ENCODE assay signal across 8 cellular contexts in the genomic region with DNA sequence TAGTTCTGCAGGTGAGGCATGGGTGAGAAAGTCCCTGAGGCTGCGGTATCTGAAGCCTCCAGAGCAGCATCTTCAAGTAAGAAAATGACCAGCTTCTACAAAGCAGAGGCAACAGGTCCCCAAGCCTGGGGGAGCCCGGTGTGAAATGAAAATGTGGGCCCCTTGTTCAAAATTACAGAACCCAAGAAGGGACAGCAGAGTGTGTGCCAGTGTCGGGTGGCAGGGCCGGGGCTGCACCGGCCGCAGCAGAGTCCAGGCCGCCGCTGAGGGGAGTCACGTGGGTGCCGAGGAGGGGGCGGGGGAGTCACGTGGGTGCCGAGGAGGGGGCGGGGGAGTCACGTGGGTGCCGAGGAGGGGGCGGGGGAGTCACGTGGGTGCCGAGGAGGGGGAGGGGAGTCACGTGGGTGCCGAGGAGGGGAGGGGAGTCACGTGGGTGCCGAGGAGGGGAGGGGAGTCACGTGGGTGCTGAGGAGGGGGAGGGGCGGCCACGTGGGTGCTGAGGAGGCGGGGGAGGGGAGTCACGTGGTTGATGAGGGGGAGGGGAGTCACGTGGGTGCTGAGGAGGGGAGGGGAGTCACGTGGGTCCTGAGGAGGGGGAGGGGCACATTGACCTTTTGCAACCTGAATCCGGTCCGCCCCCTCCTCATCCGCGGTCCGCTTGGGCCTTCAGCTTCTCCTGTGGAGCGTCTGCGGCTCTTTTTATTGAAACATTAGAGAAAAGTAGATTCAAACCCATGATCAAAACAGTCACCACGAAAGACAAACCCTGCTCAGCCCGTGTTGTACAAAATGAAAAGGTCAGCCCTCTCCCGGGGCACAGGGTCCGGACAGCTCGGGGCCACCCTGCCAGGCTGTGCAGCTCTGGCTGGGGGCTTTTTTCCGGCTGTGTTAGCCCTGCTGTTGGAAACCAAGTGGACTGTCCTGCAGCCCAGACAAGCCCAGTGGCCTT. TPM values are rescaled to one million over a fixed set of nuclear protein-coding genes. Genes with fewer than 3 reads are reported as not detected.
DNase-seq lines count a peak whose midpoint lies in the region; ATAC-seq and TF ChIP-seq lines count a peak whose summit lies in the region.

No MANE protein-coding gene starts in this region.

- no peaks in the 10 kb centered on the region for H3K27me3 ChIP-seq in CD8-positive, alpha-beta memory T cell (ENCODE audit: insufficient read depth, low read length, poor library complexity, severe bottlenecking)
- 0 out of 2 replicates have a peak, but pooled peaks cover 8% of the 10 kb centered on the region for H3K27me3 ChIP-seq in OCI-LY1 (ENCODE audit: insufficient read depth, low read length)

- POLR2A ChIA-PET in CD8-positive, alpha-beta memory T cell (lab: Charles Lee), result interaction anchor here (0.6 kb wide), 1 partner anchor 60 kb away, joined by 4 read pairs; no protein-coding TSS in a partner anchor

- TF ChIP-seq CTCF in OCI-LY1 (IDR thresholded peaks at IDR 0.05; ENCODE audit: low read length), result no peak
- no peak for TF ChIP-seq CTCF in natural killer cell (IDR thresholded peaks at IDR 0.05)

- CTCF ChIA-PET in CD8-positive, alpha-beta memory T cell (lab: Charles Lee), result no interaction called here
- CTCF ChIA-PET in activated naive CD4-positive, alpha-beta T cell treated with anti-CD3 and anti-CD28 coated beads, Interleukin-2, amount 10 ng/mL, durations not matched to agents 7 days and 5 days (lab: Charles Lee), result no interaction called here

- no peaks in the 10 kb centered on the region for H3K9me2 ChIP-seq in OCI-LY1 (ENCODE audit: low read depth, low read length)

- H3K4me2 ChIP-seq in OCI-LY1 (ENCODE audit: low read length), result peak overlapping the region; percentile 63; the same call in 1 of the 2 replicates

- no peaks in the 10 kb centered on the region for H3K36me3 ChIP-seq in CD8-positive, alpha-beta memory T cell (ENCODE audit: insufficient read depth, low read length)
- H3K36me3 ChIP-seq in OCI-LY1 (ENCODE audit: insufficient read depth, low read length), result no peaks in the 10 kb centered on the region

- no peaks in the 10 kb centered on the region; the same call in 1 of the 2 replicates for H3F3A ChIP-seq in OCI-LY1 (ENCODE audit: insufficient read depth, low read length)

- peak overlapping the region in 6 of 8 donors; percentile 19 to 81 (median 72) for H3K27ac Mint-ChIP-seq in CD8-positive, alpha-beta memory T cell
- peak overlapping the region; percentile 62 for H3K27ac Mint-ChIP-seq in activated naive CD4-positive, alpha-beta T cell treated with anti-CD3 and anti-CD28 coated beads, Interleukin-2, amount 10 ng/mL, durations not matched to agents 7 days and 5 days
- H3K27ac Mint-ChIP-seq in natural killer cell, result no peak overlapping the region

- peak; percentile 58 for ATAC-seq in HG03432 (IDR thresholded peaks at IDR 0.05; ENCODE audit: unreplicated experiment)
- ATAC-seq in natural killer cell, result peak in 1 of 3 donors; percentile 68
- ATAC-seq in GM21717 (IDR thresholded peaks at IDR 0.05; ENCODE audit: unreplicated experiment), result no peak
- no peak for ATAC-seq in GM19452 (IDR thresholded peaks at IDR 0.05; ENCODE audit: unreplicated experiment)
- ATAC-seq in HG02884 (IDR thresholded peaks at IDR 0.05; ENCODE audit: unreplicated experiment), result no peak

- no peaks in the 10 kb centered on the region for H3K36me3 Mint-ChIP-seq in CD8-positive, alpha-beta memory T cell
- H3K36me3 Mint-ChIP-seq in activated naive CD4-positive, alpha-beta T cell treated with anti-CD3 and anti-CD28 coated beads, Interleukin-2, amount 10 ng/mL, durations not matched to agents 7 days and 5 days, result no peaks in the 10 kb centered on the region
- H3K36me3 Mint-ChIP-seq in natural killer cell, result no peaks in the 10 kb centered on the region

- intact Hi-C loops in natural killer cell (cut with micrococcal nuclease), result no loop called here

- H3K4me1 Mint-ChIP-seq in CD8-positive, alpha-beta memory T cell, result peaks cover 0 to 26% (median 3%) of the 10 kb centered on the region in 3 donors
- peaks cover 23% of the 10 kb centered on the region for H3K4me1 Mint-ChIP-seq in activated naive CD4-positive, alpha-beta T cell treated with anti-CD3 and anti-CD28 coated beads, Interleukin-2, amount 10 ng/mL, durations not matched to agents 7 days and 5 days
- no peaks in the 10 kb centered on the region for H3K4me1 Mint-ChIP-seq in natural killer cell

- no peak overlapping the region for H3K4me3 ChIP-seq in CD8-positive, alpha-beta memory T cell (ENCODE audit: low read length)
- peak overlapping the region; percentile 37 for H3K4me3 ChIP-seq in OCI-LY1 (ENCODE audit: low read depth, low read length, poor library complexity, severe bottlenecking)

- H3K79me2 ChIP-seq in OCI-LY1 (ENCODE audit: insufficient read depth, low read length), result no peaks in the 10 kb centered on the region

- H3K27me3 Mint-ChIP-seq in CD8-positive, alpha-beta memory T cell, result peaks cover 0 to 4% of the 10 kb centered on the region in 2 donors
- peaks cover 3% of the 10 kb centered on the region for H3K27me3 Mint-ChIP-seq in activated naive CD4-positive, alpha-beta T cell treated with anti-CD3 and anti-CD28 coated beads, Interleukin-2, amount 10 ng/mL, durations not matched to agents 7 days and 5 days
- H3K27me3 Mint-ChIP-seq in natural killer cell (ENCODE audit: low read depth in 2 of 2), result no peaks in the 10 kb centered on the region

- H3K27ac ChIP-seq in CD8-positive, alpha-beta memory T cell (ENCODE audit: low read depth, low read length), result no peak overlapping the region
- H3K27ac ChIP-seq in OCI-LY1 (ENCODE audit: low read depth, low read length, poor library complexity, severe bottlenecking), result peak overlapping the region; percentile 80

- peak overlapping the region; percentile 47; the same call in 1 of the 2 replicates for H3K9ac ChIP-seq in OCI-LY1 (ENCODE audit: low read length)

- H3K4me1 ChIP-seq in CD8-positive, alpha-beta memory T cell (ENCODE audit: insufficient read depth, low read length), result no peaks in the 10 kb centered on the region
- peaks cover 49% of the 10 kb centered on the region for H3K4me1 ChIP-seq in OCI-LY1 (ENCODE audit: insufficient read depth, low read length, severe bottlenecking)

- peak in 4 of 5 donors; percentile 19 to 73 (median 42) for DNase-seq in CD8-positive, alpha-beta memory T cell
- peak; percentile 67 for DNase-seq in activated naive CD4-positive, alpha-beta T cell treated with anti-CD3 and anti-CD28 coated beads, Interleukin-2, amount 10 ng/mL, durations not matched to agents 7 days and 5 days
- DNase-seq in natural killer cell, result no peak

- no peaks in the 10 kb centered on the region for H4K20me1 ChIP-seq in OCI-LY1 (ENCODE audit: insufficient read depth, low read length)

- H3K4me3 Mint-ChIP-seq in CD8-positive, alpha-beta memory T cell, result peak overlapping the region in 5 of 7 donors; percentile 74 to 83 (median 77)
- peak overlapping the region; percentile 40 for H3K4me3 Mint-ChIP-seq in activated naive CD4-positive, alpha-beta T cell treated with anti-CD3 and anti-CD28 coated beads, Interleukin-2, amount 10 ng/mL, durations not matched to agents 7 days and 5 days
- peak overlapping the region; percentile 70 for H3K4me3 Mint-ChIP-seq in natural killer cell

- H3K9me3 ChIP-seq in CD8-positive, alpha-beta memory T cell (ENCODE audit: low read length), result no peaks in the 10 kb centered on the region
- no peaks in the 10 kb centered on the region for H3K9me3 ChIP-seq in OCI-LY1 (ENCODE audit: low read length)

- no peaks in the 10 kb centered on the region for H3K9me3 Mint-ChIP-seq in CD8-positive, alpha-beta memory T cell
- H3K9me3 Mint-ChIP-seq in activated naive CD4-positive, alpha-beta T cell treated with anti-CD3 and anti-CD28 coated beads, Interleukin-2, amount 10 ng/mL, durations not matched to agents 7 days and 5 days, result no peaks in the 10 kb centered on the region
- no peaks in the 10 kb centered on the region for H3K9me3 Mint-ChIP-seq in natural killer cell

- H2AFZ ChIP-seq in OCI-LY1 (ENCODE audit: low read length), result peak overlapping the region; percentile 88; the same call in 1 of the 2 replicates

RNA-seq across cellular contexts. Expression of a gene that starts 10.4 kb away (rescaled TPM):
- total RNA-seq in CD8-positive, alpha-beta memory T cell, result under 1 TPM; 0.24 to 0.29 TPM
- not detected for polyA plus RNA-seq in CD8-positive, alpha-beta memory T cell
- under 1 TPM in 1 of 3 donors, not detected in 2; 0.61 TPM for total RNA-seq in natural killer cell

RNA-seq across cellular contexts. Expression of a gene that starts 30.2 kb away (rescaled TPM):
- 1,000 to 10,000 TPM; 1,423 to 1,459 TPM for total RNA-seq in CD8-positive, alpha-beta memory T cell
- 1,173 TPM for polyA plus RNA-seq in CD8-positive, alpha-beta memory T cell
- total RNA-seq in natural killer cell, result 1,000 to 10,000 TPM in 2 of 3 donors, 100 to 1,000 TPM in 1; 815 to 1,068 (median 1,001) TPM

RNA-seq across cellular contexts. Expression of a gene that starts 47.2 kb away (rescaled TPM):
- total RNA-seq in CD8-positive, alpha-beta memory T cell, result 10 to 100 TPM; 36.5 to 38.1 TPM
- polyA plus RNA-seq in CD8-positive, alpha-beta memory T cell, result 34.4 TPM
- 10 to 100 TPM; 25.6 to 30.6 (median 26.3) TPM for total RNA-seq in natural killer cell

RNA-seq across cellular contexts. Expression of a gene that starts 52.7 kb away (rescaled TPM):
- total RNA-seq in CD8-positive, alpha-beta memory T cell, result not detected
- polyA plus RNA-seq in CD8-positive, alpha-beta memory T cell, result not detected
- not detected for total RNA-seq in natural killer cell

Comparison
In these comparisons a context has a peak if more than half of its experiments do, and no peak if none do; other contexts are left out.
1. H3K27ac Mint-ChIP-seq: peak in CD8-positive, alpha-beta memory T cell (6 of 8) and activated naive CD4-positive, alpha-beta T cell treated with anti-CD3 and anti-CD28 coated beads, Interleukin-2, amount 10 ng/mL, durations not matched to agents 7 days and 5 days (single experiment); none in natural killer cell (0 of 2).
2. Peak in every context shown above with its lines, with median percentiles within 50 percentile points of each other: H3K4me3 Mint-ChIP-seq.